8 cellular contexts compared by ENCODE assay signal in the genomic region with DNA sequence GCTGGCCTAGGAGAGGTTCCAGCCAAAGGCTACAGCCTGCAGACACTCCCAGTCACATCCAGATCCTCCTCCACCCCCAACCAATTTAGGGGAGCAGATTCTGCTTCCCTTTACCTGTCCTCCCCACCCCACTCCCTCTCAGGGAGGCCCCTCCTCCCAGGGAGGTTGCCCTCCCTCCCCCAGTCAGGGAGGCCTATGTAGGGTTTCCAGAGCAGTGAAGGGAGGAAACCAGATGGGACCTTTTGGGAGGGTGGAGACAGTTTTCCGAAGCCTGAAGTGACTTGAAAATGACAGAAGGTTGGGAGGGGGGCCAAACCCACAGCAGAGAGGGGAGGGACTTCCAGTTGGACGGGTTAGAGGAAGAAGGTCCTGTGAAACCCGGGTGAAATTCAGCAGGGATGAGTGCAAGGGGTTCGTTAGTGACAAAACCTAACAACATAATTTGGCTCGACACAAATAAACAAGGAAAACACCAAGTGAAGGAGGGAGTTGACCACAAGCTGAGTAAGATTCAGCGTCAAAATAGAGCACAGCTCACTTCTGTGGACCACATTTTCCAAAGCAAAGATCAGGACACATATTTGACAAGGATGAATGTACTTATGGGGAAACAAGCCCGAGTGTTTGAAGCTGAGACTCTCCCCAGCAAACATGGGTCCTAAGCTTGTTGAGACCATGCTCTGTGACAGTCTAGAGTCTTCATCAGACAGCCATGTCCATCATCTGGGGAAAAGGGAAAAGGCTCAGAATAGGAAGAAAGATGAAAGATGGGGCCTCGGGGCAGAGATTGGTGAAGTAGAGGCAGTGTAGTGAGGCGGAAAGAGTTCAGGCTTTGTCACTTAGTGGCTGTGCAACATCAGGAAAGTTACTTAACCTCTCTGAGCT. TPM values are rescaled to one million over a fixed set of nuclear protein-coding genes. Genes with fewer than 3 reads are reported as not detected.
DNase-seq lines count a peak whose midpoint lies in the region; ATAC-seq and TF ChIP-seq lines count a peak whose summit lies in the region.

No MANE protein-coding gene starts in this region.

- peaks cover 0 to 25% (median under 1%) of the 10 kb centered on the region in 7 donors for H3K27me3 ChIP-seq in spleen (replicated peaks in 1 of 7)

- H3K27me3 Mint-ChIP-seq in activated T-cell treated with anti-CD3 and anti-CD28 coated beads, Interleukin-2, amount 50 U/mL, for 72 hours (ENCODE audit: low read depth) = peaks cover 23% of the 10 kb centered on the region

- peak overlapping the region; percentile 87 for H3K27ac Mint-ChIP-seq in activated T-cell treated with anti-CD3 and anti-CD28 coated beads, Interleukin-2, amount 50 U/mL, for 72 hours

- H3K36me3 Mint-ChIP-seq in activated T-cell treated with anti-CD3 and anti-CD28 coated beads, Interleukin-2, amount 50 U/mL, for 72 hours (ENCODE audit: insufficient read depth in 2 of 2) = peaks cover 3 to 4% of the 10 kb centered on the region in 2 donors

- intact Hi-C loops in spleen (cut with DNase I; ENCODE audit: low total_unique reads) = loop anchor here (5.0 to 10.0 kb wide), 2 partner anchors 50 to 98 kb away; no protein-coding TSS in a partner anchor

- peaks cover 7 to 63% (median 53%) of the 10 kb centered on the region in 6 donors for H3K4me1 ChIP-seq in spleen

- peak overlapping the region; percentile 72 to 95 (median 90) for H3K27ac ChIP-seq in spleen

- H3K9me3 ChIP-seq in spleen = no peaks in the 10 kb centered on the region

- no peaks in the 10 kb centered on the region for H3K9me3 Mint-ChIP-seq in activated T-cell treated with anti-CD3 and anti-CD28 coated beads, Interleukin-2, amount 50 U/mL, for 72 hours

- H3K4me3 ChIP-seq in NB4 (ENCODE audit: low read depth, low read length) = peak overlapping the region; percentile 94
- no peak overlapping the region for H3K4me3 ChIP-seq in foreskin fibroblast (ENCODE audit: low read depth in 1 of 2, low read length in 2 of 2)
- H3K4me3 ChIP-seq in spleen = peak overlapping the region in 5 of 8 donors; percentile 6 to 66 (median 47)

- peak; percentile 13 for ATAC-seq in GM21825 (IDR thresholded peaks at IDR 0.05; ENCODE audit: unreplicated experiment)
- ATAC-seq in activated T-cell treated with anti-CD3 and anti-CD28 coated beads, Interleukin-2, amount 50 U/mL, for 72 hours (replicated peaks in 1 of 2) = peak; percentile 16 to 24

- no peak for TF ChIP-seq POLR2A in NB4 (IDR thresholded peaks at IDR 0.05; ENCODE audit: extremely low read depth, insufficient read length)
- no peak for TF ChIP-seq POLR2A in spleen (IDR thresholded peaks at IDR 0.05)

- peak; percentile 29 for DNase-seq in ELR (ENCODE audit: low read depth)
- DNase-seq in NB4 (ENCODE audit: low read depth) = peak; percentile 94
- DNase-seq in activated T-cell treated with anti-CD3 and anti-CD28 coated beads, Interleukin-2, amount 50 U/mL, for 72 hours = peak; percentile 25 to 49
- DNase-seq in foreskin fibroblast = peak; percentile 76 to 83
- DNase-seq in spleen = peak; percentile 85
- no peak for DNase-seq in NCI-H345 treated with DMSO at 0.1 percent for 48 hours (lab: John Stamatoyannopoulos, UW; ENCODE audit: unreplicated experiment)
- no peak for DNase-seq in NCI-H748 (lab: John Stamatoyannopoulos, UW; ENCODE audit: unreplicated experiment)

- no peak for TF ChIP-seq CTCF in NB4 (IDR thresholded peaks at IDR 0.05; ENCODE audit: low read depth, low read length)
- TF ChIP-seq CTCF in foreskin fibroblast (IDR thresholded peaks at IDR 0.05; ENCODE audit: low read depth, low read length) = no peak
- no peak for TF ChIP-seq CTCF in spleen (IDR thresholded peaks at IDR 0.05 in 8 of 11, conservative IDR thresholded peaks at IDR 0.05 in 3 of 11)

- peak overlapping the region; percentile 87 to 91 for H3K4me3 Mint-ChIP-seq in activated T-cell treated with anti-CD3 and anti-CD28 coated beads, Interleukin-2, amount 50 U/mL, for 72 hours

- WGBS in spleen, 5 donors = 17 to 36% (median 25%) methylated on average over 9 of the region's 9 CpGs

- H3K4me1 Mint-ChIP-seq in activated T-cell treated with anti-CD3 and anti-CD28 coated beads, Interleukin-2, amount 50 U/mL, for 72 hours (ENCODE audit: low read depth) = peaks cover 57% of the 10 kb centered on the region

- H3K36me3 ChIP-seq in spleen = no peaks in the 10 kb centered on the region

RNA-seq across cellular contexts. Expression of a gene that starts 46.4 kb away (rescaled TPM):
- 10 to 100 TPM; 85.2 to 88.2 TPM for total RNA-seq in activated T-cell treated with anti-CD3 and anti-CD28 coated beads, Interleukin-2, amount 50 U/mL, for 72 hours
- total RNA-seq in spleen = 10 to 100 TPM; 26.6 to 47.6 (median 36.6) TPM
- 10 to 100 TPM; 15.0 to 24.9 (median 23.3) TPM for polyA plus RNA-seq in spleen

Comparison
In these comparisons a context has a peak if more than half of its experiments do, and no peak if none do; other contexts are left out.
1. DNase-seq: peak in ELR (single experiment), NB4 (single experiment), activated T-cell treated with anti-CD3 and anti-CD28 coated beads, Interleukin-2, amount 50 U/mL, for 72 hours (2 of 2), foreskin fibroblast (2 of 2) and spleen (single experiment); none in NCI-H345 treated with DMSO at 0.1 percent for 48 hours (single experiment) and NCI-H748 (single experiment).
2. H3K4me3 ChIP-seq: peak in NB4 (single experiment) and spleen (5 of 8); none in foreskin fibroblast (0 of 2).